23 cellular contexts compared by ENCODE assay signal in genomic region chr16:29868396-29868795, GRCh38. TPM values are rescaled to one million over a fixed set of nuclear protein-coding genes. Genes with fewer than 3 reads are reported as not detected.
"Had no signal": no experiment of that assay in that cellular context is flagged by ENCODE, and none has a peak within 500 bp of the region (broad histone marks: within the 10 kb centered on the region; RNA-seq: fewer than 3 reads in every experiment).

No MANE protein-coding gene starts in this region.

- H3K4me2 ChIP-seq: neural progenitor cell had no signal

- H3K4me1 ChIP-seq: lower lobe of right lung, neural progenitor cell had no signal

- H2AFZ ChIP-seq: neural progenitor cell had no signal

- H3K9ac ChIP-seq: neural progenitor cell had no signal

- H3K4me3 ChIP-seq: body of pancreas, coronary artery, dorsolateral prefrontal cortex, left lung, lower lobe of right lung, neural progenitor cell, right atrium auricular region, spleen, tibial nerve had no signal

- H3K27me3 ChIP-seq: body of pancreas, dorsolateral prefrontal cortex, left lung, neural progenitor cell, right atrium auricular region, tibial nerve had no signal

- DNase-seq: activated B cell treated with CpG ODN at 0.5 μM for 24 hours; activated CD8-positive, alpha-beta memory T cell treated with anti-CD3 and anti-CD28 coated beads, Interleukin-2, amount 10 ng/mL, durations not matched to agents 7 days and 5 days; activated CD8-positive, alpha-beta T cell treated with anti-CD3 and anti-CD28 coated beads, Interleukin-2, amount 10 ng/mL, durations not matched to agents 7 days and 5 days; activated naive CD4-positive, alpha-beta T cell; activated T-cell treated with anti-CD3 and anti-CD28 coated beads, Interleukin-2, amount 50 U/mL, for 72 hours; body of pancreas; cerebellar nuclear complex; dorsolateral prefrontal cortex; effector memory CD4-positive, alpha-beta T cell; left lung; lower lobe of right lung; mesendoderm; natural killer cell; occipital lobe; spleen; stimulated activated naive CD4-positive, alpha-beta T cell; T1000 had no signal

- H3K36me3 ChIP-seq: left lung, lower lobe of right lung, neural progenitor cell, right atrium auricular region, spleen, tibial nerve had no signal

- ATAC-seq: activated CD8-positive, alpha-beta memory T cell treated with anti-CD3 and anti-CD28 coated beads, Interleukin-2, amount 10 ng/mL, durations not matched to agents 7 days and 5 days; activated CD8-positive, alpha-beta T cell treated with anti-CD3 and anti-CD28 coated beads, Interleukin-2, amount 10 ng/mL, durations not matched to agents 7 days and 5 days; activated naive CD4-positive, alpha-beta T cell treated with anti-CD3 and anti-CD28 coated beads, Interleukin-2, amount 50 U/mL, for 72 hours; activated T-cell treated with anti-CD3 and anti-CD28 coated beads, Interleukin-2, amount 50 U/mL, for 72 hours; body of pancreas; left lung; lower lobe of right lung; natural killer cell had no signal

- H3K9me3 ChIP-seq: body of pancreas, left lung, lower lobe of right lung, right atrium auricular region, spleen, tibial nerve had no signal

- H3K27ac ChIP-seq: body of pancreas, coronary artery, dorsolateral prefrontal cortex, left lung, lower lobe of right lung, neural progenitor cell, right atrium auricular region, spleen, tibial nerve had no signal

RNA-seq across cellular contexts. Expression of gene SEZ6L2, which starts 31.0 kb away (rescaled TPM):
- total RNA-seq: activated B cell treated with CpG ODN at 0.5 μM for 24 hours; activated CD8-positive, alpha-beta T cell treated with anti-CD3 and anti-CD28 coated beads, Interleukin-2, amount 10 ng/mL, durations not matched to agents 7 days and 5 days had no signal

RNA-seq across cellular contexts. Expression of gene ASPHD1, which starts 31.9 kb away (rescaled TPM):
- total RNA-seq: activated B cell treated with CpG ODN at 0.5 μM for 24 hours, mononuclear cell, natural killer cell had no signal
